30 cellular contexts compared by ENCODE assay signal in the genomic region with DNA sequence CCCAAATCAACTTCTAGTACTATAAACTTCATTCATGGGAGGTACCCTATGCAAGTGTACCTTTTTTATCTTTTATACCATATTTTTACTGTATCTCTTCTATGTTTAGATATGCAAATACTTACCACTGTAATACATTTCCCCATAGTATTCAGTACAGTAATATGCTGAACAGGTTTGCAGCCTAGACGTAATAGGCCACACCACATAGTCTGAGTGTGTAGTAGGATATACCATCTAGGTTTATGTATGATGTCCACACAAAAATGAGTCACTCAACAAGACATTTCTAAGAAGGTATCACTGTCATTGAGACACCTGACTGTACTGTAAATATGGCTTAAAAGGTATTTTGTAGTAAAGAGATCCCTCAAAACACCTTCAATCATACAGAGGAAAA.
"Had no signal": no experiment of that assay in that cellular context is flagged by ENCODE, and none has a peak within 500 bp of the region (broad histone marks: within the 10 kb centered on the region; RNA-seq: fewer than 3 reads in every experiment).

No MANE protein-coding gene starts in this region.

- H3K27me3 ChIP-seq: adrenal gland, body of pancreas, cardiac muscle cell, esophagus muscularis mucosa, gastroesophageal sphincter, heart right ventricle, hepatocyte had no signal

- H3K36me3 ChIP-seq: adrenal gland, cardiac muscle cell, esophagus muscularis mucosa, gastroesophageal sphincter, heart right ventricle had no signal

- ATAC-seq: activated CD4-positive, alpha-beta T cell treated with anti-CD3 and anti-CD28 coated beads for 36 hours; activated CD8-positive, alpha-beta memory T cell treated with anti-CD3 and anti-CD28 coated beads, Interleukin-2, amount 10 ng/mL, durations not matched to agents 7 days and 5 days; activated CD8-positive, alpha-beta T cell treated with anti-CD3 and anti-CD28 coated beads, Interleukin-2, amount 10 ng/mL, durations not matched to agents 7 days and 5 days; activated naive CD8-positive, alpha-beta T cell treated with anti-CD3 and anti-CD28 coated beads, Interleukin-2, amount 50 U/mL, for 24 hours; body of pancreas; effector memory CD8-positive, alpha-beta T cell; gastroesophageal sphincter; heart right ventricle had no signal

- H3K9me3 ChIP-seq: adrenal gland, body of pancreas, esophagus muscularis mucosa, gastroesophageal sphincter, heart right ventricle had no signal

- H3K4me3 ChIP-seq: adrenal gland, body of pancreas, cardiac muscle cell, coronary artery, esophagus muscularis mucosa, gastroesophageal sphincter, heart right ventricle, hepatocyte had no signal

- H3K4me1 ChIP-seq: adrenal gland, body of pancreas, heart right ventricle had no signal

- H3K27ac ChIP-seq: adrenal gland, body of pancreas, cardiac muscle cell, coronary artery, esophagus muscularis mucosa, gastroesophageal sphincter, heart right ventricle, hepatocyte had no signal

- DNase-seq: activated CD4-positive, alpha-beta memory T cell treated with anti-CD3 and anti-CD28 coated beads for 36 hours; activated CD4-positive, alpha-beta T cell treated with anti-CD3 and anti-CD28 coated beads for 36 hours; activated CD4-positive, alpha-beta T cell treated with anti-CD3 and anti-CD28 coated beads, Interleukin-2, amount 10 ng/mL, durations not matched to agents 24 days and 14 days; activated CD4-positive, CD25-positive, alpha-beta regulatory T cell; activated CD4-positive, CD25-positive, alpha-beta regulatory T cell treated with anti-CD3 and anti-CD28 coated beads, Interleukin-2, amount 50 U/mL, for 72 hours; activated CD8-positive, alpha-beta memory T cell treated with anti-CD3 and anti-CD28 coated beads, Interleukin-2, amount 10 ng/mL, durations not matched to agents 7 days and 5 days; activated CD8-positive, alpha-beta memory T cell treated with anti-CD3 and anti-CD28 coated beads, Interleukin-2, amount 50 U/mL, for 4 hours; activated CD8-positive, alpha-beta T cell treated with anti-CD3 and anti-CD28 coated beads, Interleukin-2, amount 10 ng/mL, durations not matched to agents 7 days and 5 days; activated effector memory CD4-positive, alpha-beta T cell treated with anti-CD3 and anti-CD28 coated beads, Interleukin-2, amount 50 U/mL, for 16 hours; activated naive CD4-positive, alpha-beta T cell treated with anti-CD3 and anti-CD28 coated beads for 36 hours; activated naive CD8-positive, alpha-beta T cell treated with anti-CD3 and anti-CD28 coated beads for 36 hours; activated naive CD8-positive, alpha-beta T cell treated with anti-CD3 and anti-CD28 coated beads, Interleukin-2, amount 50 U/mL, for 24 hours; activated T-cell treated with anti-CD3 and anti-CD28 coated beads, Interleukin-2, amount 50 U/mL, for 1 hour; activated T-cell treated with anti-CD3 and anti-CD28 coated beads, Interleukin-2, amount 50 U/mL, for 48 hours; adrenal gland; amygdala; aorta; body of pancreas; central memory CD4-positive, alpha-beta T cell; cerebellar nuclear complex; effector CD4-positive, alpha-beta T cell; effector memory CD8-positive, alpha-beta T cell; foreskin melanocyte; heart right ventricle; T-helper 2 cell had no signal
